Comparison of ENCODE assay signal across 1 cellular context in genomic region chr5:143341807-143342570, GRCh38.
TF ChIP-seq lines count a peak whose summit lies in the region.

No MANE protein-coding gene starts in this region.

TF ChIP-seq in K562, 482 proteins besides CTCF, POLR2A, EP300 and RAD21 (continued from another document):
- TF ChIP-seq, protein P1, sequence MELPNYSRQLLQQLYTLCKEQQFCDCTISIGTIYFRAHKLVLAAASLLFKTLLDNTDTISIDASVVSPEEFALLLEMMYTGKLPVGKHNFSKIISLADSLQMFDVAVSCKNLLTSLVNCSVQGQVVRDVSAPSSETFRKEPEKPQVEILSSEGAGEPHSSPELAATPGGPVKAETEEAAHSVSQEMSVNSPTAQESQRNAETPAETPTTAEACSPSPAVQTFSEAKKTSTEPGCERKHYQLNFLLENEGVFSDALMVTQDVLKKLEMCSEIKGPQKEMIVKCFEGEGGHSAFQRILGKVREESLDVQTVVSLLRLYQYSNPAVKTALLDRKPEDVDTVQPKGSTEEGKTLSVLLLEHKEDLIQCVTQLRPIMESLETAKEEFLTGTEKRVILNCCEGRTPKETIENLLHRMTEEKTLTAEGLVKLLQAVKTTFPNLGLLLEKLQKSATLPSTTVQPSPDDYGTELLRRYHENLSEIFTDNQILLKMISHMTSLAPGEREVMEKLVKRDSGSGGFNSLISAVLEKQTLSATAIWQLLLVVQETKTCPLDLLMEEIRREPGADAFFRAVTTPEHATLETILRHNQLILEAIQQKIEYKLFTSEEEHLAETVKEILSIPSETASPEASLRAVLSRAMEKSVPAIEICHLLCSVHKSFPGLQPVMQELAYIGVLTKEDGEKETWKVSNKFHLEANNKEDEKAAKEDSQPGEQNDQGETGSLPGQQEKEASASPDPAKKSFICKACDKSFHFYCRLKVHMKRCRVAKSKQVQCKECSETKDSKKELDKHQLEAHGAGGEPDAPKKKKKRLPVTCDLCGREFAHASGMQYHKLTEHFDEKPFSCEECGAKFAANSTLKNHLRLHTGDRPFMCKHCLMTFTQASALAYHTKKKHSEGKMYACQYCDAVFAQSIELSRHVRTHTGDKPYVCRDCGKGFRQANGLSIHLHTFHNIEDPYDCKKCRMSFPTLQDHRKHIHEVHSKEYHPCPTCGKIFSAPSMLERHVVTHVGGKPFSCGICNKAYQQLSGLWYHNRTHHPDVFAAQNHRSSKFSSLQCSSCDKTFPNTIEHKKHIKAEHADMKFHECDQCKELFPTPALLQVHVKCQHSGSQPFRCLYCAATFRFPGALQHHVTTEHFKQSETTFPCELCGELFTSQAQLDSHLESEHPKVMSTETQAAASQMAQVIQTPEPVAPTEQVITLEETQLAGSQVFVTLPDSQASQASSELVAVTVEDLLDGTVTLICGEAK (IDR thresholded peaks at IDR 0.05): no peak
- TF ChIP-seq, protein P1 (CRISPR knock-in tag; IDR thresholded peaks at IDR 0.05): no peak
- no peak for TF ChIP-seq TEAD2 (tag; IDR thresholded peaks at IDR 0.05)
- TF ChIP-seq ZNF766 (CRISPR knock-in tag; conservative IDR thresholded peaks at IDR 0.05): 0 out of 2 replicates have a peak, but pooled peaks have one; percentile 30
- TF ChIP-seq CC2D1A (IDR thresholded peaks at IDR 0.05): peak; percentile 39; the same call in 1 of the 2 replicates
- TF ChIP-seq GATAD2A (IDR thresholded peaks at IDR 0.05): no peak
- TF ChIP-seq, protein P2, sequence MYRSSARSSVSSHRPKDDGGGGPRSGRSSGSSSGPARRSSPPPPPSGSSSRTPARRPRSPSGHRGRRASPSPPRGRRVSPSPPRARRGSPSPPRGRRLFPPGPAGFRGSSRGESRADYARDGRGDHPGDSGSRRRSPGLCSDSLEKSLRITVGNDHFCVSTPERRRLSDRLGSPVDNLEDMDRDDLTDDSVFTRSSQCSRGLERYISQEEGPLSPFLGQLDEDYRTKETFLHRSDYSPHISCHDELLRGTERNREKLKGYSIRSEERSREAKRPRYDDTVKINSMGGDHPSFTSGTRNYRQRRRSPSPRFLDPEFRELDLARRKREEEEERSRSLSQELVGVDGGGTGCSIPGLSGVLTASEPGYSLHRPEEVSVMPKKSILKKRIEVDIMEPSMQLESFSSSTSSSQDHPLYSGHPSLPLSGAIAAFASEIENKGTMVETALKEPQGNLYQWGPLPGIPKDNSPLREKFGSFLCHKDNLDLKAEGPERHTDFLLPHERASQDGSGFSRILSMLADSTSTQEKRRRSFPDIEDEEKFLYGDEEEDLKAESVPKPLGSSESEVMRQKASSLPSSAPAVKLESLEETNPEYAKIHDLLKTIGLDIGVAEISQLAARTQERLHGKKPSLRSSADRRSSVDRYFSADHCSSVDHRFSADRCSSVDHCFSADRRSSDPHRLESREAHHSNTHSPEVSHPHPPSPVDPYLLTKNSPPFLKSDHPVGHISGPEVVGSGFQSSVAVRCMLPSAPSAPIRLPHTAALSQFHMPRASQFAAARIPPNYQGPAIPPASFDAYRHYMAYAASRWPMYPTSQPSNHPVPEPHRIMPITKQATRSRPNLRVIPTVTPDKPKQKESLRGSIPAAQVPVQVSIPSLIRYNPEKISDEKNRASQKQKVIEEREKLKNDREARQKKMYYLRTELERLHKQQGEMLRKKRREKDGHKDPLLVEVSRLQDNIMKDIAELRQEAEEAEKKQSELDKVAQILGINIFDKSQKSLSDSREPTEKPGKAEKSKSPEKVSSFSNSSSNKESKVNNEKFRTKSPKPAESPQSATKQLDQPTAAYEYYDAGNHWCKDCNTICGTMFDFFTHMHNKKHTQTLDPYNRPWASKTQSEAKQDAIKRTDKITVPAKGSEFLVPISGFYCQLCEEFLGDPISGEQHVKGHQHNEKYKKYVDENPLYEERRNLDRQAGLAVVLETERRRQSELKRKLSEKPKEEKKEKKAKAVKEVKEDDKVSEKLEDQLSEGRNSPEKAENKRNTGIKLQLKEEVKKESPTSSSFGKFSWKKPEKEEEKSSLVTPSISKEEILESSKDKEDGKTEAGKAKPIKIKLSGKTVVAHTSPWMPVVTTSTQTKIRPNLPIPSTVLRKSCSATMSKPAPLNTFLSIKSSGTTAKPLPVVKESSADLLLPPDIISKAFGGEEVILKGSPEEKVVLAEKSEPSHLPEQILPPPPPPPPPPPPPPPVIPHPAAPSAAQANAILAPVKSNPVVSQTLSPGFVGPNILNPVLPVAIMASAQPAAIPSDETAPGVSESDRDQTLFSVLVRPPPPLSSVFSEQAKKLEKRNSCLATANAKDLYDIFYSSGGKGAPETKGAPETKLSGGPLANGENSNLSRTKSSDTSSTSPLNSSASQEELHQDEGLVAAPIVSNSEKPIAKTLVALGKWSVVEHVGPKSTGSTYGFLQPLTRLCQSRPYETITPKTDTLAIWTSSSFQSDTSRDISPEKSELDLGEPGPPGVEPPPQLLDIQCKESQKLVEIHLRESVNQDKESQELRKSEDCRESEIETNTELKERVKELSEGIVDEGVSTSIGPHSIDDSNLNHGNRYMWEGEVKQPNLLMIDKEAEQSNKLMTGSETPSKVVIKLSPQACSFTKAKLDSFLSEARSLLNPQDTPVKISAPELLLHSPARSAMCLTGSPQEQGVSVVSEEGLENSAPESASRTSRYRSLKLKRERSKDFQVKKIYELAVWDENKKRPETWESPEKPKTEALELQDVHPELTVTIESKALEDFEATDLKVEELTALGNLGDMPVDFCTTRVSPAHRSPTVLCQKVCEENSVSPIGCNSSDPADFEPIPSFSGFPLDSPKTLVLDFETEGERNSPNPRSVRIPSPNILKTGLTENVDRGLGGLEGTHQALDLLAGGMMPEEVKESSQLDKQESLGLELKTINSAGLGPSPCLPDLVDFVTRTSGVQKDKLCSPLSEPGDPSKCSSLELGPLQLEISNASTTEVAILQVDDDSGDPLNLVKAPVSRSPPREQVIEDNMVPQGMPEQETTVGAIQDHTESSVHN (IDR thresholded peaks at IDR 0.05; ENCODE audit: borderline replicate concordance in 1 of 2, low read depth in 1 of 2): 0 out of 4 replicates have a peak, but pooled peaks of 1 of the 2 experiments have one; percentile 24
- TF ChIP-seq ATF1 (CRISPR knock-in tag; IDR thresholded peaks at IDR 0.05): no peak
- 0 out of 2 replicates have a peak, but pooled peaks have one; percentile 21 for TF ChIP-seq ATF1 (tag; IDR thresholded peaks at IDR 0.05)
- peak; percentile 70; the same call in 1 of the 2 replicates for TF ChIP-seq JUN (IDR thresholded peaks at IDR 0.05; ENCODE audit: borderline replicate concordance, low read depth, low read length)
- no peak for TF ChIP-seq JUN (CRISPR knock-in tag; IDR thresholded peaks at IDR 0.05; ENCODE audit: borderline replicate concordance)
- 0 out of 2 replicates have a peak, but pooled peaks have one; percentile 21 for TF ChIP-seq ZNF644 (tag; IDR thresholded peaks at IDR 0.05; ENCODE audit: low read depth)
- no peak for TF ChIP-seq ZC3H11A (IDR thresholded peaks at IDR 0.05; ENCODE audit: low read depth, low read length)
- TF ChIP-seq, protein P3, sequence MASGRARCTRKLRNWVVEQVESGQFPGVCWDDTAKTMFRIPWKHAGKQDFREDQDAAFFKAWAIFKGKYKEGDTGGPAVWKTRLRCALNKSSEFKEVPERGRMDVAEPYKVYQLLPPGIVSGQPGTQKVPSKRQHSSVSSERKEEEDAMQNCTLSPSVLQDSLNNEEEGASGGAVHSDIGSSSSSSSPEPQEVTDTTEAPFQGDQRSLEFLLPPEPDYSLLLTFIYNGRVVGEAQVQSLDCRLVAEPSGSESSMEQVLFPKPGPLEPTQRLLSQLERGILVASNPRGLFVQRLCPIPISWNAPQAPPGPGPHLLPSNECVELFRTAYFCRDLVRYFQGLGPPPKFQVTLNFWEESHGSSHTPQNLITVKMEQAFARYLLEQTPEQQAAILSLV (tag; IDR thresholded peaks at IDR 0.05): peak; percentile 92
- no peak for TF ChIP-seq NFYB (IDR thresholded peaks at IDR 0.05; ENCODE audit: extremely low read depth, insufficient read length)
- TF ChIP-seq, protein P4, sequence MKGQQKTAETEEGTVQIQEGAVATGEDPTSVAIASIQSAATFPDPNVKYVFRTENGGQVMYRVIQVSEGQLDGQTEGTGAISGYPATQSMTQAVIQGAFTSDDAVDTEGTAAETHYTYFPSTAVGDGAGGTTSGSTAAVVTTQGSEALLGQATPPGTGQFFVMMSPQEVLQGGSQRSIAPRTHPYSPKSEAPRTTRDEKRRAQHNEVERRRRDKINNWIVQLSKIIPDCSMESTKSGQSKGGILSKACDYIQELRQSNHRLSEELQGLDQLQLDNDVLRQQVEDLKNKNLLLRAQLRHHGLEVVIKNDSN (CRISPR knock-in tag; IDR thresholded peaks at IDR 0.05): no peak
- no peak for TF ChIP-seq CREBBP (IDR thresholded peaks at IDR 0.05; ENCODE audit: low read depth, low read length)
- TF ChIP-seq RBM25 (IDR thresholded peaks at IDR 0.05; ENCODE audit: low read depth, low read length, severe bottlenecking): peak; percentile 74
- TF ChIP-seq NFE2 (IDR thresholded peaks at IDR 0.05; ENCODE audit: low read depth): peak; percentile 54
- TF ChIP-seq NR4A1 (CRISPR knock-in tag; IDR thresholded peaks at IDR 0.05): no peak
- no peak for TF ChIP-seq NR4A1 (tag; IDR thresholded peaks at IDR 0.05)
- no peak for TF ChIP-seq ZNF23 (CRISPR knock-in tag; IDR thresholded peaks at IDR 0.05)
- no peak for TF ChIP-seq SNAPC5 (CRISPR knock-in tag; IDR thresholded peaks at IDR 0.05)
- TF ChIP-seq, protein P5, sequence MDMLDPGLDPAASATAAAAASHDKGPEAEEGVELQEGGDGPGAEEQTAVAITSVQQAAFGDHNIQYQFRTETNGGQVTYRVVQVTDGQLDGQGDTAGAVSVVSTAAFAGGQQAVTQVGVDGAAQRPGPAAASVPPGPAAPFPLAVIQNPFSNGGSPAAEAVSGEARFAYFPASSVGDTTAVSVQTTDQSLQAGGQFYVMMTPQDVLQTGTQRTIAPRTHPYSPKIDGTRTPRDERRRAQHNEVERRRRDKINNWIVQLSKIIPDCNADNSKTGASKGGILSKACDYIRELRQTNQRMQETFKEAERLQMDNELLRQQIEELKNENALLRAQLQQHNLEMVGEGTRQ (CRISPR knock-in tag; IDR thresholded peaks at IDR 0.05): peak; percentile 46; the same call in 1 of the 2 replicates
- TF ChIP-seq ARID2 (IDR thresholded peaks at IDR 0.05): no peak
- no peak for TF ChIP-seq RBM34 (IDR thresholded peaks at IDR 0.05; ENCODE audit: borderline replicate concordance, insufficient read depth, low read length)
- no peak for TF ChIP-seq TARDBP (IDR thresholded peaks at IDR 0.05)
- TF ChIP-seq ZNF175 (CRISPR knock-in tag; IDR thresholded peaks at IDR 0.05; ENCODE audit: low read depth): peak; percentile 87
- TF ChIP-seq NFIC (IDR thresholded peaks at IDR 0.05): peak; percentile 46; the same call in 1 of the 2 replicates
- peak; percentile 89 for TF ChIP-seq ZSCAN32 (CRISPR knock-in tag; IDR thresholded peaks at IDR 0.05)
